ENCODE assay signal across 9 cellular contexts in genomic region chr1:181504294-181505115, GRCh38. TPM values are rescaled to one million over a fixed set of nuclear protein-coding genes. Genes with fewer than 3 reads are reported as not detected.
DNase-seq lines count a peak whose midpoint lies in the region; ATAC-seq and TF ChIP-seq lines count a peak whose summit lies in the region.
"Had no signal": no experiment of that assay in that cellular context is flagged by ENCODE, and none has a peak within 500 bp of the region (broad histone marks: within the 10 kb centered on the region; RNA-seq: fewer than 3 reads in every experiment).

No MANE protein-coding gene starts in this region.

- TF ChIP-seq CTCF in endothelial cell (IDR thresholded peaks at IDR 0.05; ENCODE audit: unreplicated experiment) = peak; percentile 73
- no peak for TF ChIP-seq CTCF in foreskin fibroblast (IDR thresholded peaks at IDR 0.05; ENCODE audit: low read depth, low read length)

- H3K9me3 Mint-ChIP-seq in endothelial cell (ENCODE audit: unreplicated experiment) = no peaks in the 10 kb centered on the region
- H3K9me3 Mint-ChIP-seq in T-helper 2 cell treated with Interferon-gamma antibody and Interleukin-4, amounts not matched to agents 5 μg/mL and 100 μg/mL, for 36 hours = no peaks in the 10 kb centered on the region

- ATAC-seq in GM19455 (IDR thresholded peaks at IDR 0.05; ENCODE audit: unreplicated experiment) = peak; percentile 62
- peak; percentile 61 for ATAC-seq in HG03280 (IDR thresholded peaks at IDR 0.05; ENCODE audit: unreplicated experiment)
- ATAC-seq: right cardiac atrium had no signal

- H3K4me1 Mint-ChIP-seq in endothelial cell (ENCODE audit: unreplicated experiment) = peaks cover 8% of the 10 kb centered on the region
- H3K4me1 Mint-ChIP-seq in T-helper 2 cell treated with Interferon-gamma antibody and Interleukin-4, amounts not matched to agents 5 μg/mL and 100 μg/mL, for 36 hours (ENCODE audit: low read depth) = peaks cover 7% of the 10 kb centered on the region

- no peak overlapping the region for H3K4me3 ChIP-seq in foreskin fibroblast (ENCODE audit: low read depth in 1 of 2, low read length in 2 of 2)

- H3K27ac Mint-ChIP-seq in endothelial cell (ENCODE audit: unreplicated experiment) = no peak overlapping the region
- H3K27ac Mint-ChIP-seq in T-helper 2 cell treated with Interferon-gamma antibody and Interleukin-4, amounts not matched to agents 5 μg/mL and 100 μg/mL, for 36 hours = no peak overlapping the region

- H3K36me3 Mint-ChIP-seq in endothelial cell (ENCODE audit: low read depth, unreplicated experiment) = no peaks in the 10 kb centered on the region
- H3K36me3 Mint-ChIP-seq in T-helper 2 cell treated with Interferon-gamma antibody and Interleukin-4, amounts not matched to agents 5 μg/mL and 100 μg/mL, for 36 hours (ENCODE audit: low read depth) = no peaks in the 10 kb centered on the region

- DNase-seq in NCI-H2107 treated with DMSO at 0.1 percent for 48 hours (lab: John Stamatoyannopoulos, UW; ENCODE audit: unreplicated experiment) = peak; percentile 66
- no peak for DNase-seq in NCI-H2107 (lab: John Stamatoyannopoulos, UW)
- peak; percentile 43 for DNase-seq in NCI-H748 treated with DMSO at 0.1 percent for 48 hours (lab: John Stamatoyannopoulos, UW)
- DNase-seq in endothelial cell (ENCODE audit: low spot score) = peak; percentile 37
- no peak for DNase-seq in T-helper 2 cell treated with Interferon-gamma antibody and Interleukin-4, amounts not matched to agents 5 μg/mL and 100 μg/mL, for 36 hours (ENCODE audit: low spot score)
- DNase-seq in foreskin fibroblast = no peak

- H3K27me3 Mint-ChIP-seq in endothelial cell (ENCODE audit: unreplicated experiment) = peaks cover 7% of the 10 kb centered on the region
- H3K27me3 Mint-ChIP-seq in T-helper 2 cell treated with Interferon-gamma antibody and Interleukin-4, amounts not matched to agents 5 μg/mL and 100 μg/mL, for 36 hours (ENCODE audit: low read depth) = peaks cover 8% of the 10 kb centered on the region

- H3K4me3 Mint-ChIP-seq in endothelial cell (ENCODE audit: unreplicated experiment) = no peak overlapping the region
- no peak overlapping the region for H3K4me3 Mint-ChIP-seq in T-helper 2 cell treated with Interferon-gamma antibody and Interleukin-4, amounts not matched to agents 5 μg/mL and 100 μg/mL, for 36 hours

RNA-seq across cellular contexts. Expression of gene CACNA1E, which starts 21.2 kb away (rescaled TPM):
- 0.31 TPM for total RNA-seq in endothelial cell (ENCODE audit: unreplicated experiment)

Comparison
In these comparisons a context has a peak if more than half of its experiments do, and no peak if none do; other contexts are left out.
1. DNase-seq: peak in NCI-H2107 treated with DMSO at 0.1 percent for 48 hours (single experiment), NCI-H748 treated with DMSO at 0.1 percent for 48 hours (single experiment) and endothelial cell (single experiment); none in NCI-H2107 (single experiment), T-helper 2 cell treated with Interferon-gamma antibody and Interleukin-4, amounts not matched to agents 5 μg/mL and 100 μg/mL, for 36 hours (single experiment) and foreskin fibroblast (0 of 2).